ENCODE assay signal across 8 cellular contexts in genomic region chr16:11611770-11612109, GRCh38. TPM values are rescaled to one million over a fixed set of nuclear protein-coding genes. Genes with fewer than 3 reads are reported as not detected.
DNase-seq lines count a peak whose midpoint lies in the region; ATAC-seq, FAIRE-seq and TF ChIP-seq lines count a peak whose summit lies in the region.
"Not testable (repeated sequence)": the region's sequence is repeated elsewhere in the genome, so short reads cannot be mapped to it uniquely, and the experiment has no call there.

No MANE protein-coding gene starts in this region.

- not testable (repeated sequence) for H2BK15ac ChIP-seq in mesenchymal stem cell (ENCODE audit: low read depth, poor library complexity, severe bottlenecking)

- not testable (repeated sequence) for H3K4ac ChIP-seq in mesenchymal stem cell (ENCODE audit: low read depth in 1 of 2, low read length in 2 of 2)

- H3K79me1 ChIP-seq in mesenchymal stem cell (replicated peaks; ENCODE audit: low read length, poor library complexity, severe bottlenecking): not testable (repeated sequence)

- peak overlapping the region in 2 of 3 donors; percentile 44 to 99 for H3K27ac Mint-ChIP-seq in IgD-negative memory B cell
- peak overlapping the region; percentile 39 for H3K27ac Mint-ChIP-seq in activated CD8-positive, alpha-beta T cell treated with anti-CD3 and anti-CD28 coated beads, Interleukin-2, amount 10 ng/mL, durations not matched to agents 7 days and 5 days
- peak overlapping the region; percentile 85 for H3K27ac Mint-ChIP-seq in stimulated activated memory B cell treated with anti-CD40 and anti-IgM and Interleukin-4, amounts not matched to agents 10 μg/mL and 1 μg/mL and 100 μg/mL, for 72 hours

- H3K4me3 ChIP-seq in BLaER1; colonic mucosa; kidney (ENCODE audit: low read length in 2 of 2); mesenchymal stem cell (ENCODE audit: insufficient read depth in 1 of 2, low read depth in 1 of 2, low read length in 2 of 2); vagina: not testable (repeated sequence)

- H3K14ac ChIP-seq in mesenchymal stem cell (ENCODE audit: low read length in 2 of 2): not testable (repeated sequence)

- H2AK5ac ChIP-seq in mesenchymal stem cell (ENCODE audit: low read length, severe bottlenecking): peak overlapping the region; percentile 88

- intact Hi-C loops in colonic mucosa (cut with DNase I); kidney (cut with DNase I); vagina (cut with DNase I): not testable (repeated sequence)

- not testable (repeated sequence) for H4K91ac ChIP-seq in mesenchymal stem cell (ENCODE audit: low read length)

- 92% methylated on average over 10 of the region's 10 CpGs for WGBS in mesenchymal stem cell

- not testable (repeated sequence) for H2BK12ac ChIP-seq in mesenchymal stem cell (ENCODE audit: low read length in 2 of 2)

- not testable (repeated sequence) for H3K27me3 ChIP-seq in BLaER1; colonic mucosa; mesenchymal stem cell (ENCODE audit: control insufficient read depth in 1 of 2, insufficient read depth in 1 of 2, low read length in 2 of 2); vagina

- ATAC-seq in activated CD8-positive, alpha-beta T cell treated with anti-CD3 and anti-CD28 coated beads, Interleukin-2, amount 10 ng/mL, durations not matched to agents 7 days and 5 days; stimulated activated memory B cell treated with anti-CD40 and anti-IgM and Interleukin-4, amounts not matched to agents 10 μg/mL and 1 μg/mL and 100 μg/mL, for 72 hours: not testable (repeated sequence)

- DNase-seq in activated CD8-positive, alpha-beta T cell treated with anti-CD3 and anti-CD28 coated beads, Interleukin-2, amount 10 ng/mL, durations not matched to agents 7 days and 5 days; colonic mucosa; mesenchymal stem cell; vagina (ENCODE audit: extremely low spot score in 2 of 2): not testable (repeated sequence)
- peak; percentile 74 for DNase-seq in kidney

- not testable (repeated sequence) for H2AFZ ChIP-seq in mesenchymal stem cell (ENCODE audit: low read depth, low read length)

- not testable (repeated sequence) for H4K20me1 ChIP-seq in BLaER1

- not testable (repeated sequence) for H3K27me3 Mint-ChIP-seq in IgD-negative memory B cell; activated CD8-positive, alpha-beta T cell treated with anti-CD3 and anti-CD28 coated beads, Interleukin-2, amount 10 ng/mL, durations not matched to agents 7 days and 5 days (ENCODE audit: low read depth); stimulated activated memory B cell treated with anti-CD40 and anti-IgM and Interleukin-4, amounts not matched to agents 10 μg/mL and 1 μg/mL and 100 μg/mL, for 72 hours

- not testable (repeated sequence) for TF ChIP-seq CTCF in colonic mucosa (IDR thresholded peaks at IDR 0.05); kidney (IDR thresholded peaks at IDR 0.05; ENCODE audit: borderline replicate concordance, extremely low read depth, insufficient read depth); vagina (IDR thresholded peaks at IDR 0.05)

- H3K9ac ChIP-seq in BLaER1; mesenchymal stem cell (ENCODE audit: low read length): not testable (repeated sequence)
- peak overlapping the region in 1 of 2 donors; percentile 76 for H3K9ac ChIP-seq in colonic mucosa (ENCODE audit: low read depth in 2 of 2, low read length in 2 of 2)
- H3K9ac ChIP-seq in kidney (ENCODE audit: low read length in 2 of 2): peak overlapping the region in 1 of 2 donors; percentile 62

- not testable (repeated sequence) for FAIRE-seq in kidney (lab: Jason Lieb, UNC)

- H2BK120ac ChIP-seq in mesenchymal stem cell (ENCODE audit: low read depth, low read length): not testable (repeated sequence)

- H3K36me3 ChIP-seq in BLaER1; colonic mucosa; kidney (ENCODE audit: control insufficient read depth in 1 of 2, insufficient read depth in 2 of 2, low read length in 2 of 2); mesenchymal stem cell (ENCODE audit: control insufficient read depth in 1 of 2, insufficient read depth in 2 of 2, low read depth in 1 of 2, low read length in 2 of 2); vagina: not testable (repeated sequence)

- not testable (repeated sequence) for H2BK5ac ChIP-seq in mesenchymal stem cell (ENCODE audit: low read depth, low read length, poor library complexity, severe bottlenecking)

- H4K8ac ChIP-seq in mesenchymal stem cell (ENCODE audit: low read length): not testable (repeated sequence)

- peak overlapping the region; percentile 77 for H3K4me2 ChIP-seq in BLaER1
- H3K4me2 ChIP-seq in mesenchymal stem cell (ENCODE audit: low read length, poor library complexity, severe bottlenecking): not testable (repeated sequence)

- not testable (repeated sequence) for TF ChIP-seq POLR2A in vagina (IDR thresholded peaks at IDR 0.05)

- H3K23ac ChIP-seq in mesenchymal stem cell (ENCODE audit: low read length in 2 of 2): not testable (repeated sequence)

- CTCF ChIA-PET in activated CD8-positive, alpha-beta T cell treated with anti-CD3 and anti-CD28 coated beads, Interleukin-2, amount 10 ng/mL, durations not matched to agents 7 days and 5 days (lab: Charles Lee): not testable (repeated sequence)

- not testable (repeated sequence) for H3K9me3 ChIP-seq in BLaER1; colonic mucosa; kidney (ENCODE audit: control insufficient read depth in 1 of 2, low read length in 2 of 2); mesenchymal stem cell (ENCODE audit: control insufficient read depth, low read length); vagina

- H3K27ac ChIP-seq in BLaER1 (peak overlapping the region; percentile 86), colonic mucosa (peak overlapping the region; percentile 62), kidney (ENCODE audit: low read depth in 2 of 2, low read length in 2 of 2) (peak overlapping the region; percentile 95 to 97), mesenchymal stem cell (ENCODE audit: low read length, poor library complexity, severe bottlenecking) (peak overlapping the region; percentile 1), vagina (peak overlapping the region; percentile 43)

- peak overlapping the region in 1 of 4 donors; percentile 88 for H3K4me3 Mint-ChIP-seq in IgD-negative memory B cell
- H3K4me3 Mint-ChIP-seq in activated CD8-positive, alpha-beta T cell treated with anti-CD3 and anti-CD28 coated beads, Interleukin-2, amount 10 ng/mL, durations not matched to agents 7 days and 5 days; stimulated activated memory B cell treated with anti-CD40 and anti-IgM and Interleukin-4, amounts not matched to agents 10 μg/mL and 1 μg/mL and 100 μg/mL, for 72 hours: not testable (repeated sequence)

- not testable (repeated sequence) for H3K9me3 Mint-ChIP-seq in IgD-negative memory B cell; activated CD8-positive, alpha-beta T cell treated with anti-CD3 and anti-CD28 coated beads, Interleukin-2, amount 10 ng/mL, durations not matched to agents 7 days and 5 days (ENCODE audit: insufficient read depth); stimulated activated memory B cell treated with anti-CD40 and anti-IgM and Interleukin-4, amounts not matched to agents 10 μg/mL and 1 μg/mL and 100 μg/mL, for 72 hours

- not testable (repeated sequence) for H3K18ac ChIP-seq in mesenchymal stem cell (ENCODE audit: low read depth in 1 of 2, low read length in 2 of 2)

- not testable (repeated sequence) for H3K36me3 Mint-ChIP-seq in IgD-negative memory B cell; activated CD8-positive, alpha-beta T cell treated with anti-CD3 and anti-CD28 coated beads, Interleukin-2, amount 10 ng/mL, durations not matched to agents 7 days and 5 days (ENCODE audit: low read depth); stimulated activated memory B cell treated with anti-CD40 and anti-IgM and Interleukin-4, amounts not matched to agents 10 μg/mL and 1 μg/mL and 100 μg/mL, for 72 hours

- POLR2A ChIA-PET in activated CD8-positive, alpha-beta T cell treated with anti-CD3 and anti-CD28 coated beads, Interleukin-2, amount 10 ng/mL, durations not matched to agents 7 days and 5 days (lab: Charles Lee): not testable (repeated sequence)

- H3K4me1 Mint-ChIP-seq in IgD-negative memory B cell: peaks cover 8 to 33% (median 23%) of the 10 kb centered on the region in 3 donors
- H3K4me1 Mint-ChIP-seq in activated CD8-positive, alpha-beta T cell treated with anti-CD3 and anti-CD28 coated beads, Interleukin-2, amount 10 ng/mL, durations not matched to agents 7 days and 5 days (ENCODE audit: low read depth): peaks cover 38% of the 10 kb centered on the region
- H3K4me1 Mint-ChIP-seq in stimulated activated memory B cell treated with anti-CD40 and anti-IgM and Interleukin-4, amounts not matched to agents 10 μg/mL and 1 μg/mL and 100 μg/mL, for 72 hours: peaks cover 33% of the 10 kb centered on the region

- peaks cover 89% of the 10 kb centered on the region for H3K4me1 ChIP-seq in BLaER1
- H3K4me1 ChIP-seq in colonic mucosa: peaks cover 19% of the 10 kb centered on the region
- H3K4me1 ChIP-seq in kidney (ENCODE audit: control insufficient read depth in 1 of 2, insufficient read depth in 1 of 2, low read depth in 1 of 2, low read length in 2 of 2): peaks cover 19 to 26% of the 10 kb centered on the region in 2 donors
- peaks cover 26% of the 10 kb centered on the region for H3K4me1 ChIP-seq in mesenchymal stem cell (ENCODE audit: control insufficient read depth, insufficient read depth, low read depth, low read length)
- H3K4me1 ChIP-seq in vagina: peaks cover 13% of the 10 kb centered on the region

RNA-seq across cellular contexts. Expression of gene LITAF, which starts 25.0 kb away (rescaled TPM):
- polyA plus RNA-seq in IgD-negative memory B cell (318 TPM), kidney (ENCODE audit: insufficient read depth, low read depth, low replicate concordance) (121 TPM)
- 10 to 100 TPM; 79.4 to 80.5 TPM for total RNA-seq in activated CD8-positive, alpha-beta T cell treated with anti-CD3 and anti-CD28 coated beads, Interleukin-2, amount 10 ng/mL, durations not matched to agents 7 days and 5 days
- total RNA-seq in colonic mucosa (100 to 1,000 TPM; 144 to 211 TPM), kidney (171 TPM), vagina (111 TPM)
- 137 TPM for polyA plus RNA-seq in mesenchymal stem cell (2013, experiment 1 of 2)
- 138 TPM for polyA plus RNA-seq in mesenchymal stem cell (2013, experiment 2 of 2)

RNA-seq across cellular contexts. Expression of gene SNN, which starts 56.5 kb away (rescaled TPM):
- polyA plus RNA-seq in IgD-negative memory B cell (60.9 TPM), kidney (ENCODE audit: insufficient read depth, low read depth, low replicate concordance) (16.6 TPM)
- total RNA-seq in activated CD8-positive, alpha-beta T cell treated with anti-CD3 and anti-CD28 coated beads, Interleukin-2, amount 10 ng/mL, durations not matched to agents 7 days and 5 days: 10 to 100 TPM; 27.3 to 28.9 TPM
- total RNA-seq in colonic mucosa (1 to 10 TPM; 2.4 to 5.6 TPM), kidney (21.9 TPM), vagina (23.1 TPM)
- 10.0 TPM for polyA plus RNA-seq in mesenchymal stem cell (2013, experiment 1 of 2)
- 10.1 TPM for polyA plus RNA-seq in mesenchymal stem cell (2013, experiment 2 of 2)

Comparison
In these comparisons a context has a peak if more than half of its experiments do, and no peak if none do; other contexts are left out.
1. H3K27ac ChIP-seq: peak in every context shown above with its lines; median percentile 96 in kidney; 86 in BLaER1; 62 in colonic mucosa; 43 in vagina; 1 in mesenchymal stem cell.